ENCODE assay signal across 14 cellular contexts in the genomic region with DNA sequence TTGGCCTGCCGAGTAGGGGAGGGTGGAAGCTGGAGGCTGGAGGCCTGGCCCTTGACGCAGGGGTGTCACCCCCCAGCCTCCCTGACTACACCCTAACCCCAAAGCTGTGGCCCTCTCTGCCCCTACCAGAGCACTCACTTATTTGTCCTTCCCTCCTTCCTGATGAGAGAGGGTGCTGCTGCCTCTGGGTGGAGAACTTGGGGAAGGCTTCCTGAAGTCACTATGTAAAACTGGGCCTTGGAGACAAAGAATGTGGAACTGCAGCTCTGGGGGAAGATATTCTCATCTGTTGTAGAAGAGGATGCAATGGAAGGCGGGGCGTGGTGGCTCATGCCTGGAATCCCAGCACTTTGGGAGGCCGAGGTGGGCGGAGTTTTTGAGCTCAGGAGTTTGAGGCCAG.
"Had no signal": no experiment of that assay in that cellular context is flagged by ENCODE, and none has a peak within 500 bp of the region (broad histone marks: within the 10 kb centered on the region; RNA-seq: fewer than 3 reads in every experiment).

No MANE protein-coding gene starts in this region.

- H3K27me3 ChIP-seq: body of pancreas, pancreas, right lobe of liver, spleen had no signal

- H3K9me3 ChIP-seq: body of pancreas, pancreas, right lobe of liver had no signal

- DNase-seq: activated CD4-positive, alpha-beta T cell treated with anti-CD3 and anti-CD28 coated beads, Interleukin-2, amount 10 ng/mL, durations not matched to agents 24 days and 14 days; activated CD8-positive, alpha-beta T cell treated with anti-CD3 and anti-CD28 coated beads for 36 hours; activated naive CD8-positive, alpha-beta T cell treated with anti-CD3 and anti-CD28 coated beads for 36 hours; amniotic stem cell; body of pancreas; caudate nucleus; dorsolateral prefrontal cortex; mesenchymal stem cell; naive thymus-derived CD8-positive, alpha-beta T cell; pancreas; right lobe of liver; spleen; stimulated activated CD8-positive, alpha-beta memory T cell treated with anti-CD3 and anti-CD28 coated beads, Interleukin-4, amount 100 ng/mL, for 48 hours; stimulated activated naive CD4-positive, alpha-beta T cell had no signal

- H3K27ac ChIP-seq: body of pancreas, dorsolateral prefrontal cortex, pancreas, right lobe of liver, spleen had no signal

- H3K36me3 ChIP-seq: pancreas, right lobe of liver, spleen had no signal

- H3K4me1 ChIP-seq: body of pancreas, pancreas, right lobe of liver, spleen had no signal

- ATAC-seq: activated CD8-positive, alpha-beta T cell treated with anti-CD3 and anti-CD28 coated beads for 36 hours; body of pancreas; naive thymus-derived CD8-positive, alpha-beta T cell; pancreas; right lobe of liver had no signal

- H3K4me3 ChIP-seq: body of pancreas, dorsolateral prefrontal cortex, pancreas, right lobe of liver, spleen had no signal
